23 cellular contexts compared by ENCODE assay signal in genomic region chr16:52408197-52408845, GRCh38.
DNase-seq lines count a peak whose midpoint lies in the region; ATAC-seq and TF ChIP-seq lines count a peak whose summit lies in the region.
"Had no signal": no experiment of that assay in that cellular context is flagged by ENCODE, and none has a peak within 500 bp of the region (broad histone marks: within the 10 kb centered on the region; RNA-seq: fewer than 3 reads in every experiment).

No MANE protein-coding gene starts in this region.

- H3K4me3 ChIP-seq in left lung (no peak overlapping the region), stomach (no peak overlapping the region)
- H3K4me3 ChIP-seq: testis had no signal

- 63 to 89% (median 81%) methylated on average over 1 of the region's 1 CpG for WGBS in stomach, 5 donors

- no peak for TF ChIP-seq CTCF in left lung (IDR thresholded peaks at IDR 0.05)
- TF ChIP-seq CTCF in stomach (IDR thresholded peaks at IDR 0.05), result no peak

- H3K27me3 ChIP-seq in left lung (no peaks in the 10 kb centered on the region), stomach (no peaks in the 10 kb centered on the region)
- H3K27me3 ChIP-seq: testis had no signal

- no peak for TF ChIP-seq POLR2A in stomach (IDR thresholded peaks at IDR 0.05)

- no peak for TF ChIP-seq EP300 in stomach (IDR thresholded peaks at IDR 0.05)

- H3K27ac ChIP-seq in left lung (peak overlapping the region in 1 of 2 donors; percentile 14), stomach (peak overlapping the region in 3 of 5 donors; percentile 7 to 40 (median 34))
- H3K27ac ChIP-seq: KMS-11, testis had no signal

- intact Hi-C loops in left lung (cut with DNase I) (no loop called here), stomach (cut with DNase I; ENCODE audit: low total_unique reads) (no loop called here)

- H3K9me3 ChIP-seq in left lung (no peaks in the 10 kb centered on the region), stomach (no peaks in the 10 kb centered on the region)
- H3K9me3 ChIP-seq: testis had no signal

- DNase-seq in NCI-H2029 (lab: John Stamatoyannopoulos, UW), result peak; percentile 64
- peak; percentile 80 for DNase-seq in SW480 (ENCODE audit: low spot score)
- no peak for DNase-seq in left lung
- no peak for DNase-seq in stomach
- no peak for DNase-seq in central memory CD4-positive, alpha-beta T cell
- no peak for DNase-seq in anterior cingulate cortex (lab: John Stamatoyannopoulos, UW)
- DNase-seq: activated CD4-positive, alpha-beta T cell treated with anti-CD3 and anti-CD28 coated beads, Interleukin-2, amount 50 U/mL, for 1 hour; activated CD8-positive, alpha-beta memory T cell treated with anti-CD3 and anti-CD28 coated beads, Interleukin-2, amount 10 ng/mL, durations not matched to agents 7 days and 5 days; activated naive CD4-positive, alpha-beta T cell treated with anti-CD3 and anti-CD28 coated beads, Interleukin-2, amount 10 ng/mL, durations not matched to agents 7 days and 5 days; activated T-cell treated with anti-CD3 and anti-CD28 coated beads, Interleukin-2, amount 50 U/mL, for 72 hours; AML-193; CD4-positive, alpha-beta memory T cell; DMS153; H7; kidney; NCI-H146; NCI-H2171; NCI-H526 treated with DMSO at 0.1 percent for 48 hours; retina; testis had no signal

- ATAC-seq in left lung (peak; percentile 28), GM21423 (IDR thresholded peaks at IDR 0.05; ENCODE audit: unreplicated experiment) (no peak)
- ATAC-seq: activated CD8-positive, alpha-beta memory T cell treated with anti-CD3 and anti-CD28 coated beads, Interleukin-2, amount 10 ng/mL, durations not matched to agents 7 days and 5 days; activated T-cell treated with anti-CD3 and anti-CD28 coated beads, Interleukin-2, amount 50 U/mL, for 72 hours; stimulated activated memory B cell treated with anti-CD40 and anti-IgM and Interleukin-4, amounts not matched to agents 10 μg/mL and 1 μg/mL and 100 μg/mL, for 72 hours had no signal

- H3K36me3 ChIP-seq in left lung, result no peaks in the 10 kb centered on the region
- H3K36me3 ChIP-seq in stomach, result no peaks in the 10 kb centered on the region

- no peaks in the 10 kb centered on the region for H3K4me1 ChIP-seq in left lung
- peaks cover 0 to 16% (median 6%) of the 10 kb centered on the region in 4 donors for H3K4me1 ChIP-seq in stomach
- H3K4me1 ChIP-seq: testis had no signal

Comparison
In these comparisons a context has a peak if more than half of its experiments do, and no peak if none do; other contexts are left out.
1. DNase-seq: peak in NCI-H2029 (single experiment) and SW480 (single experiment); none in left lung (0 of 2), stomach (single experiment), central memory CD4-positive, alpha-beta T cell (single experiment) and anterior cingulate cortex (0 of 58).